8 cellular contexts compared by ENCODE assay signal in the genomic region with DNA sequence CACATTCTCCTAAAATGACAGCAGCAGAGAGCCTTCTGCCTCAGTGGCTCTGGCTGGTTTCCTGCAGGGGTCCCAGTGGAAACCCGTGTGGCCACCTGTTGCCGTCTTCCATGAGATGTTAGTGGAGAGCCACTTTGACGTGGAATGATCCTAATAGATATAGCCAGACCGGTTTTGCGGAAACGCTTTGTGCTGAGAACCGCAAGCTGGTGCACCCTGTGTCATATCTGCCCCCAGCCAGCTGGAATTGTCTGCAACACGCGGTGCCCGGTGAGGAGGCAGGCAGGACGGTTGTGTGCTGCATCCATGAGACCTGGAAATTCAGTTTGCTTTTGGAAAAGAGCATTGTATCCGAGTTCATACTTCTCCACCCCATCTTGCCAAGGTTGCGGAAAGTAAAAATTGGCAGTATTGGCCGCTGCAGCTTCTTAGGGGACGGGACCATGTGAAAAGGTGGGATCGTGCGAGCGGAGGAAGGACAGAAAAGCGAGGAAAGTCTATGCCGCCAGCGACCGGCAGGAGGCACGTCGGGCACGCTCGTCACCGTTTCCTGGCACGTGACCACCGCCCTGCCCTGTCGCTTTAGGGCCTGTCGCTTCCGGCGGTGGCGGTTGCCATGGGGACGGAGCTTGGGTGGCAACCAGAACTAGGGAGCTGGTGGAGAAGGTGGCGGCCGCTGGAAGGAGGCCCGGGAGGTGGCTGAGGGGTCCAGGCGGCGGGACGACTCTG. TPM values are rescaled to one million over a fixed set of nuclear protein-coding genes. Genes with fewer than 3 reads are reported as not detected.
DNase-seq lines count a peak whose midpoint lies in the region; ATAC-seq and TF ChIP-seq lines count a peak whose summit lies in the region.

Gene CFAP251, plus strand, starts transcription at position 643 of the 729 bp plus-strand sequence. CDS start 2,714 bp downstream, outside the sequence.

- peak; percentile 97 for ATAC-seq in CD8-positive, alpha-beta T cell
- ATAC-seq in GM19463 (IDR thresholded peaks at IDR 0.05; ENCODE audit: unreplicated experiment) (peak; percentile 99), RWPE2 (ENCODE audit: low read depth) (peak; percentile 74), Right ventricle myocardium inferior (peak; percentile 89)

- no peaks in the 10 kb centered on the region for H3K9me3 Mint-ChIP-seq in CD8-positive, alpha-beta T cell
- H3K9me3 Mint-ChIP-seq in activated naive CD4-positive, alpha-beta T cell treated with anti-CD3 and anti-CD28 coated beads, Interleukin-2, amount 10 ng/mL, durations not matched to agents 7 days and 5 days: no peaks in the 10 kb centered on the region

- H3K27me3 Mint-ChIP-seq in CD8-positive, alpha-beta T cell (ENCODE audit: low read depth): no peaks in the 10 kb centered on the region
- H3K27me3 Mint-ChIP-seq in activated naive CD4-positive, alpha-beta T cell treated with anti-CD3 and anti-CD28 coated beads, Interleukin-2, amount 10 ng/mL, durations not matched to agents 7 days and 5 days: no peaks in the 10 kb centered on the region

- H3K4me1 Mint-ChIP-seq in CD8-positive, alpha-beta T cell (ENCODE audit: low read depth): peaks cover 12% of the 10 kb centered on the region
- H3K4me1 Mint-ChIP-seq in activated naive CD4-positive, alpha-beta T cell treated with anti-CD3 and anti-CD28 coated beads, Interleukin-2, amount 10 ng/mL, durations not matched to agents 7 days and 5 days: peaks cover 22% of the 10 kb centered on the region

- H3K27ac Mint-ChIP-seq in CD8-positive, alpha-beta T cell: peak within 1 kb of the TSS; percentile 90
- H3K27ac Mint-ChIP-seq in activated naive CD4-positive, alpha-beta T cell treated with anti-CD3 and anti-CD28 coated beads, Interleukin-2, amount 10 ng/mL, durations not matched to agents 7 days and 5 days: peak within 1 kb of the TSS; percentile 91

- peak within 1 kb of the TSS; percentile 95 for H3K4me2 ChIP-seq in parathyroid adenoma (ENCODE audit: low read length)

- peak within 1 kb of the TSS; percentile 54 for H3K27ac ChIP-seq in CD8-positive, alpha-beta T cell (ENCODE audit: low read depth, low read length)
- H3K27ac ChIP-seq in HUES6 (ENCODE audit: low read depth, low read length): no peak within 1 kb of the TSS
- peak within 1 kb of the TSS; percentile 43 for H3K27ac ChIP-seq in RWPE2 (ENCODE audit: poor library complexity, severe bottlenecking)
- peak within 1 kb of the TSS; percentile 53 for H3K27ac ChIP-seq in parathyroid adenoma
- H3K27ac ChIP-seq in thymus (ENCODE audit: low read depth): peak within 1 kb of the TSS; percentile 19

- H3K4me3 ChIP-seq in CD8-positive, alpha-beta T cell (ENCODE audit: low read depth, low read length): peak within 1 kb of the TSS; percentile 43
- H3K4me3 ChIP-seq in HUES6 (ENCODE audit: low read depth, low read length) (peak within 1 kb of the TSS; percentile 48), RWPE2 (ENCODE audit: severe bottlenecking) (peak within 1 kb of the TSS; percentile 22), parathyroid adenoma (ENCODE audit: low read depth, low read length) (peak within 1 kb of the TSS; percentile 83), thymus (ENCODE audit: low read length) (peak within 1 kb of the TSS; percentile 43)

- H2AFZ ChIP-seq in parathyroid adenoma: peak within 1 kb of the TSS; percentile 96

- CTCF ChIA-PET in CD8-positive, alpha-beta T cell (lab: Charles Lee): interaction anchor here (0.6 to 2.1 kb wide), 11 partner anchors 8 to 1533 kb away, joined by 3 to 7 read pairs (median 3); partner anchors contain the start of gene BCL7A
- CTCF ChIA-PET in activated naive CD4-positive, alpha-beta T cell treated with anti-CD3 and anti-CD28 coated beads, Interleukin-2, amount 10 ng/mL, durations not matched to agents 7 days and 5 days (lab: Charles Lee): interaction anchor here (0.5 to 1.9 kb wide), 7 partner anchors 25 to 276 kb away, joined by 3 to 4 read pairs (median 4); partner anchors contain the start of genes PSMD9 and RHOF

- peaks cover 11% of the 10 kb centered on the region for H3K4me1 ChIP-seq in CD8-positive, alpha-beta T cell (ENCODE audit: insufficient read depth, low read length)
- peaks cover 4% of the 10 kb centered on the region for H3K4me1 ChIP-seq in HUES6 (ENCODE audit: control insufficient read depth, insufficient read depth, low read length)
- H3K4me1 ChIP-seq in RWPE2 (ENCODE audit: insufficient read depth, poor library complexity, severe bottlenecking): peaks cover 3% of the 10 kb centered on the region
- no peaks in the 10 kb centered on the region for H3K4me1 ChIP-seq in parathyroid adenoma
- H3K4me1 ChIP-seq in thymus (ENCODE audit: control insufficient read depth, insufficient read depth, low read length): peaks cover 4% of the 10 kb centered on the region

- peak; percentile 86 to 98 (median 97) for DNase-seq in CD8-positive, alpha-beta T cell
- DNase-seq in RWPE2 (ENCODE audit: low spot score) (peak; percentile 86), Right ventricle myocardium inferior (ENCODE audit: missing footprints) (peak; percentile 99)
- DNase-seq in activated naive CD4-positive, alpha-beta T cell treated with anti-CD3 and anti-CD28 coated beads, Interleukin-2, amount 10 ng/mL, durations not matched to agents 7 days and 5 days: peak; percentile 99

- POLR2A ChIA-PET in CD8-positive, alpha-beta T cell (lab: Charles Lee): interaction anchor here (0.6 to 1.4 kb wide), 5 partner anchors 29 to 1356 kb away, joined by 3 to 4 read pairs (median 3); partner anchors contain the start of genes PSMD9 and TMEM120B

- 27% methylated on average over 41 of the region's 41 CpGs for WGBS in thymus

- no peak within 1 kb of the TSS for H3K9ac ChIP-seq in HUES6 (ENCODE audit: low read length)
- H3K9ac ChIP-seq in parathyroid adenoma: no peak within 1 kb of the TSS

- peaks cover 30% of the 10 kb centered on the region for H3K36me3 Mint-ChIP-seq in CD8-positive, alpha-beta T cell
- H3K36me3 Mint-ChIP-seq in activated naive CD4-positive, alpha-beta T cell treated with anti-CD3 and anti-CD28 coated beads, Interleukin-2, amount 10 ng/mL, durations not matched to agents 7 days and 5 days: peaks cover 25% of the 10 kb centered on the region

- H3K27me3 ChIP-seq in CD8-positive, alpha-beta T cell (ENCODE audit: insufficient read depth, low read length): no peaks in the 10 kb centered on the region
- no peaks in the 10 kb centered on the region for H3K27me3 ChIP-seq in HUES6 (ENCODE audit: control insufficient read depth, insufficient read depth, low read length)
- H3K27me3 ChIP-seq in RWPE2 (ENCODE audit: insufficient read depth, poor library complexity, severe bottlenecking): no peaks in the 10 kb centered on the region
- no peaks in the 10 kb centered on the region for H3K27me3 ChIP-seq in parathyroid adenoma (ENCODE audit: control insufficient read depth, insufficient read depth, low read length)
- H3K27me3 ChIP-seq in thymus (ENCODE audit: control insufficient read depth, insufficient read depth): no peaks in the 10 kb centered on the region

- H3K4me3 Mint-ChIP-seq in CD8-positive, alpha-beta T cell: peak within 1 kb of the TSS; percentile 84
- H3K4me3 Mint-ChIP-seq in activated naive CD4-positive, alpha-beta T cell treated with anti-CD3 and anti-CD28 coated beads, Interleukin-2, amount 10 ng/mL, durations not matched to agents 7 days and 5 days: peak within 1 kb of the TSS; percentile 82

- no peaks in the 10 kb centered on the region for H3K79me2 ChIP-seq in parathyroid adenoma

- intact Hi-C loops in CD8-positive, alpha-beta T cell (cut with DNase I, micrococcal nuclease): loop anchor here (1.0 to 10.0 kb wide), 9 partner anchors 30 to 383 kb away; partner anchors contain the start of genes PSMD9 (in 2 of the 2) and BCL7A (in 1 of the 2)
- intact Hi-C loops in Right ventricle myocardium inferior (cut with DNase I): loop anchor here (5.0 kb wide), 3 partner anchors 104 to 204 kb away; partner anchors contain the start of gene BCL7A

- H3K36me3 ChIP-seq in CD8-positive, alpha-beta T cell (ENCODE audit: insufficient read depth, low read length): peaks cover 7% of the 10 kb centered on the region
- H3K36me3 ChIP-seq in HUES6 (ENCODE audit: control insufficient read depth, insufficient read depth, low read length) (peaks cover 29% of the 10 kb centered on the region), RWPE2 (ENCODE audit: low read depth) (peaks cover 45% of the 10 kb centered on the region), parathyroid adenoma (ENCODE audit: control insufficient read depth, insufficient read depth, low read length) (no peaks in the 10 kb centered on the region), thymus (ENCODE audit: control insufficient read depth, insufficient read depth) (peaks cover 29% of the 10 kb centered on the region)

- peak; percentile 61 for TF ChIP-seq CTCF in CD8-positive, alpha-beta T cell (IDR thresholded peaks at IDR 0.05)
- TF ChIP-seq CTCF in RWPE2 (IDR thresholded peaks at IDR 0.05; ENCODE audit: poor library complexity, severe bottlenecking) (peak; percentile 62), parathyroid adenoma (IDR thresholded peaks at IDR 0.05) (peak; percentile 45)

- H3K9me3 ChIP-seq in CD8-positive, alpha-beta T cell (ENCODE audit: low read length): no peaks in the 10 kb centered on the region
- H3K9me3 ChIP-seq in HUES6 (ENCODE audit: control insufficient read depth, insufficient read depth, low read depth, low read length): no peaks in the 10 kb centered on the region
- H3K9me3 ChIP-seq in RWPE2 (ENCODE audit: severe bottlenecking): no peaks in the 10 kb centered on the region
- no peaks in the 10 kb centered on the region for H3K9me3 ChIP-seq in parathyroid adenoma (ENCODE audit: control insufficient read depth, low read length)
- no peaks in the 10 kb centered on the region for H3K9me3 ChIP-seq in thymus (ENCODE audit: control insufficient read depth)

RNA-seq across cellular contexts. Expression of gene CFAP251, which starts in this region (rescaled TPM):
- under 1 TPM; 0.33 to 0.68 TPM for total RNA-seq in CD8-positive, alpha-beta T cell
- total RNA-seq in Right ventricle myocardium inferior: 1.3 TPM
- 2.0 TPM for polyA plus RNA-seq in thymus

Comparison
In these comparisons a context has a peak if more than half of its experiments do, and no peak if none do; other contexts are left out.
1. Peak in DNase-seq, ATAC-seq, H3K4me3 ChIP-seq and H3K27ac ChIP-seq in CD8-positive, alpha-beta T cell; RNA of the gene not detected or under 1 TPM.
2. H3K4me3 ChIP-seq: peak in every context shown above with its lines; median percentile 83 in parathyroid adenoma; 48 in HUES6; 43 in CD8-positive, alpha-beta T cell; 43 in thymus; 22 in RWPE2.